In the genomic region with DNA sequence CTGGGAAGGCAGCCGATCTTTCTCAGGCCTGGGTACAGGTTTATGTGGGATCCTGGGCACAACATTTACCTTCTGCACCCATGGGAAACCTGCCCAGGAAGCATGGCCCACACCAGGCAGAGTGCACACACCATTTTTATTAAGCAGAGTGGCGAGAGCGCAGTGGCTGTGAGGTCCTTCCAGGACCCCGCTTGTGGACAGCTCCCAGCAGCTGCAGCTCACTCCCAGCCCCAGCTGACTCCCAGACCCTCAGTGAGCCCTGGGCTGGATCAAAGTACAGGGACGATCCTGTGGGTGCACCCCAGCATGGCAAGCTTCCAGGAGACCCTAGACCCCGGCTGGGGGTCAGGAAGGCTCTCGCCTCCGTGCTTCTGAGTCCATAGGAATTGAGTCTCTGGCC, we compare ENCODE assay signal across 1 cellular context.
TF ChIP-seq lines count a peak whose summit lies in the region.

No MANE protein-coding gene starts in this region.

TF ChIP-seq in HepG2, 621 proteins besides CTCF, POLR2A, EP300 and RAD21 (continued from another document and continues in another):
- TF ChIP-seq TRIM22 (IDR thresholded peaks at IDR 0.05) (no peak), NCOA2 (CRISPR knock-in tag; IDR thresholded peaks at IDR 0.05) (no peak), ZNF607 (CRISPR knock-in tag; IDR thresholded peaks at IDR 0.05; ENCODE audit: borderline replicate concordance) (peak; percentile 69; the same call in 1 of the 2 replicates), NONO (IDR thresholded peaks at IDR 0.05) (no peak), NONO (CRISPR knock-in tag; conservative IDR thresholded peaks at IDR 0.05) (no peak), MED13 (CRISPR knock-in tag; IDR thresholded peaks at IDR 0.05) (no peak), MIER2 (CRISPR knock-in tag; IDR thresholded peaks at IDR 0.05) (peak; percentile 97), BRCA1 (CRISPR knock-in tag; IDR thresholded peaks at IDR 0.05) (no peak), HNRNPK (IDR thresholded peaks at IDR 0.05; ENCODE audit: low read depth, low read length, poor library complexity, severe bottlenecking) (no peak), ZNF44 (CRISPR knock-in tag; IDR thresholded peaks at IDR 0.05) (no peak), ZNF773 (CRISPR knock-in tag; IDR thresholded peaks at IDR 0.05; ENCODE audit: borderline replicate concordance) (no peak), ZNF747 (CRISPR knock-in tag; IDR thresholded peaks at IDR 0.05; ENCODE audit: borderline replicate concordance) (no peak), FOXK1 (CRISPR knock-in tag; IDR thresholded peaks at IDR 0.05; ENCODE audit: borderline replicate concordance, low read depth) (no peak), DNMT3B (CRISPR knock-in tag; conservative IDR thresholded peaks at IDR 0.05) (no peak), ZFAT (CRISPR knock-in tag; conservative IDR thresholded peaks at IDR 0.05) (no peak), PHF5A (CRISPR knock-in tag; IDR thresholded peaks at IDR 0.05; ENCODE audit: low read depth, unreplicated experiment) (no peak), ZSCAN30 (CRISPR knock-in tag; IDR thresholded peaks at IDR 0.05) (no peak), RXRA (CRISPR knock-in tag; IDR thresholded peaks at IDR 0.05) (no peak), YEATS2 (CRISPR knock-in tag; IDR thresholded peaks at IDR 0.05; ENCODE audit: borderline replicate concordance) (no peak), RBM39 (IDR thresholded peaks at IDR 0.05; ENCODE audit: low read depth, low read length, poor library complexity, severe bottlenecking) (no peak), ZNF547 (CRISPR knock-in tag; IDR thresholded peaks at IDR 0.05) (no peak; the same call in 1 of the 2 replicates), ATF1 (CRISPR knock-in tag; IDR thresholded peaks at IDR 0.05) (no peak), EHMT2 (IDR thresholded peaks at IDR 0.05; ENCODE audit: borderline replicate concordance, low read depth, low read length) (peak; percentile 80; the same call in 1 of the 2 replicates), GTF3A (CRISPR knock-in tag; conservative IDR thresholded peaks at IDR 0.05) (no peak), ZNF232 (CRISPR knock-in tag; IDR thresholded peaks at IDR 0.05; ENCODE audit: borderline replicate concordance) (peak; percentile 70; the same call in 1 of the 2 replicates), ZNF614 (CRISPR knock-in tag; IDR thresholded peaks at IDR 0.05; ENCODE audit: borderline replicate concordance) (no peak), ZNF879 (CRISPR knock-in tag; IDR thresholded peaks at IDR 0.05) (no peak), CCAR2 (optimal IDR thresholded peaks at IDR 0.05; ENCODE audit: low read depth, low read length) (no peak), NAIF1 (CRISPR knock-in tag; IDR thresholded peaks at IDR 0.05; ENCODE audit: borderline replicate concordance) (no peak), ADNP (CRISPR knock-in tag; IDR thresholded peaks at IDR 0.05) (no peak), ELK4 (CRISPR knock-in tag; IDR thresholded peaks at IDR 0.05; ENCODE audit: borderline replicate concordance) (no peak), KLF15 (CRISPR knock-in tag; IDR thresholded peaks at IDR 0.05; ENCODE audit: borderline replicate concordance) (no peak), JDP2 (CRISPR knock-in tag; IDR thresholded peaks at IDR 0.05; ENCODE audit: borderline replicate concordance) (no peak), TAF15 (IDR thresholded peaks at IDR 0.05; ENCODE audit: low read depth, low read length, poor library complexity, severe bottlenecking) (no peak), TARDBP (CRISPR knock-in tag; IDR thresholded peaks at IDR 0.05) (no peak), HNF1B (CRISPR knock-in tag; IDR thresholded peaks at IDR 0.05) (no peak), KDM5B (CRISPR knock-in tag; IDR thresholded peaks at IDR 0.05; ENCODE audit: borderline replicate concordance) (no peak), ZNF34 (CRISPR knock-in tag; IDR thresholded peaks at IDR 0.05; ENCODE audit: borderline replicate concordance) (no peak), TSC22D2 (CRISPR knock-in tag; IDR thresholded peaks at IDR 0.05; ENCODE audit: borderline replicate concordance) (peak; percentile 55; the same call in 1 of the 2 replicates), PAWR (CRISPR knock-in tag; IDR thresholded peaks at IDR 0.05; ENCODE audit: borderline replicate concordance) (no peak), ZNF816 (CRISPR knock-in tag; IDR thresholded peaks at IDR 0.05; ENCODE audit: borderline replicate concordance) (no peak), MAFG (CRISPR knock-in tag; IDR thresholded peaks at IDR 0.05) (no peak), WIZ (CRISPR knock-in tag; IDR thresholded peaks at IDR 0.05) (0 out of 2 replicates have a peak, but pooled peaks have one; percentile 78), ZNF354B (CRISPR knock-in tag; IDR thresholded peaks at IDR 0.05) (no peak), PRPF4 (IDR thresholded peaks at IDR 0.05; ENCODE audit: low read depth, low read length, poor library complexity, severe bottlenecking) (no peak), HNF4G (IDR thresholded peaks at IDR 0.05; ENCODE audit: borderline replicate concordance, low read depth, low read length) (no peak), HNF4G (CRISPR knock-in tag; IDR thresholded peaks at IDR 0.05; ENCODE audit: borderline replicate concordance, low read depth) (no peak), ZFX (CRISPR knock-in tag; IDR thresholded peaks at IDR 0.05; ENCODE audit: low read depth) (no peak)
- TF ChIP-seq, protein P1, sequence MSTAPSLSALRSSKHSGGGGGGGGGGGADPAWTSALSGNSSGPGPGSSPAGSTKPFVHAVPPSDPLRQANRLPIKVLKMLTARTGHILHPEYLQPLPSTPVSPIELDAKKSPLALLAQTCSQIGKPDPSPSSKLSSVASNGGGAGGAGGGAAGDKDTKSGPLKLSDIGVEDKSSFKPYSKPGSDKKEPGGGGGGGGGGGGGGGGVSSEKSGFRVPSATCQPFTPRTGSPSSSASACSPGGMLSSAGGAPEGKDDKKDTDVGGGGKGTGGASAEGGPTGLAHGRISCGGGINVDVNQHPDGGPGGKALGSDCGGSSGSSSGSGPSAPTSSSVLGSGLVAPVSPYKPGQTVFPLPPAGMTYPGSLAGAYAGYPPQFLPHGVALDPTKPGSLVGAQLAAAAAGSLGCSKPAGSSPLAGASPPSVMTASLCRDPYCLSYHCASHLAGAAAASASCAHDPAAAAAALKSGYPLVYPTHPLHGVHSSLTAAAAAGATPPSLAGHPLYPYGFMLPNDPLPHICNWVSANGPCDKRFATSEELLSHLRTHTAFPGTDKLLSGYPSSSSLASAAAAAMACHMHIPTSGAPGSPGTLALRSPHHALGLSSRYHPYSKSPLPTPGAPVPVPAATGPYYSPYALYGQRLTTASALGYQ (CRISPR knock-in tag; IDR thresholded peaks at IDR 0.05) = no peak
- TF ChIP-seq, protein P2, sequence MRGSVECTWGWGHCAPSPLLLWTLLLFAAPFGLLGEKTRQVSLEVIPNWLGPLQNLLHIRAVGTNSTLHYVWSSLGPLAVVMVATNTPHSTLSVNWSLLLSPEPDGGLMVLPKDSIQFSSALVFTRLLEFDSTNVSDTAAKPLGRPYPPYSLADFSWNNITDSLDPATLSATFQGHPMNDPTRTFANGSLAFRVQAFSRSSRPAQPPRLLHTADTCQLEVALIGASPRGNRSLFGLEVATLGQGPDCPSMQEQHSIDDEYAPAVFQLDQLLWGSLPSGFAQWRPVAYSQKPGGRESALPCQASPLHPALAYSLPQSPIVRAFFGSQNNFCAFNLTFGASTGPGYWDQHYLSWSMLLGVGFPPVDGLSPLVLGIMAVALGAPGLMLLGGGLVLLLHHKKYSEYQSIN (CRISPR knock-in tag; IDR thresholded peaks at IDR 0.05; ENCODE audit: borderline replicate concordance) = no peak
- TF ChIP-seq, protein P3, sequence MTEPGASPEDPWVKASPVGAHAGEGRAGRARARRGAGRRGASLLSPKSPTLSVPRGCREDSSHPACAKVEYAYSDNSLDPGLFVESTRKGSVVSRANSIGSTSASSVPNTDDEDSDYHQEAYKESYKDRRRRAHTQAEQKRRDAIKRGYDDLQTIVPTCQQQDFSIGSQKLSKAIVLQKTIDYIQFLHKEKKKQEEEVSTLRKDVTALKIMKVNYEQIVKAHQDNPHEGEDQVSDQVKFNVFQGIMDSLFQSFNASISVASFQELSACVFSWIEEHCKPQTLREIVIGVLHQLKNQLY (CRISPR knock-in tag; IDR thresholded peaks at IDR 0.05) = no peak
- TF ChIP-seq, protein P4, sequence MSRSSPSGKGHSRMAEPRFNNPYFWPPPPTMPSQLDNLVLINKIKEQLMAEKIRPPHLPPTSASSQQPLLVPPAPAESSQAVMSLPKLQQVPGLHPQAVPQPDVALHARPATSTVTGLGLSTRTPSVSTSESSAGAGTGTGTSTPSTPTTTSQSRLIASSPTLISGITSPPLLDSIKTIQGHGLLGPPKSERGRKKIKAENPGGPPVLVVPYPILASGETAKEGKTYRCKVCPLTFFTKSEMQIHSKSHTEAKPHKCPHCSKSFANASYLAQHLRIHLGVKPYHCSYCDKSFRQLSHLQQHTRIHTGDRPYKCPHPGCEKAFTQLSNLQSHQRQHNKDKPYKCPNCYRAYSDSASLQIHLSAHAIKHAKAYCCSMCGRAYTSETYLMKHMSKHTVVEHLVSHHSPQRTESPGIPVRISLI (CRISPR knock-in tag; IDR thresholded peaks at IDR 0.05; ENCODE audit: borderline replicate concordance) = no peak
- TF ChIP-seq, protein P5, sequence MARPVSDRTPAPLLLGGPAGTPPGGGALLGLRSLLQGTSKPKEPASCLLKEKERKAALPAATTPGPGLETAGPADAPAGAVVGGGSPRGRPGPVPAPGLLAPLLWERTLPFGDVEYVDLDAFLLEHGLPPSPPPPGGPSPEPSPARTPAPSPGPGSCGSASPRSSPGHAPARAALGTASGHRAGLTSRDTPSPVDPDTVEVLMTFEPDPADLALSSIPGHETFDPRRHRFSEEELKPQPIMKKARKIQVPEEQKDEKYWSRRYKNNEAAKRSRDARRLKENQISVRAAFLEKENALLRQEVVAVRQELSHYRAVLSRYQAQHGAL (CRISPR knock-in tag; IDR thresholded peaks at IDR 0.05; ENCODE audit: not compliant biosample characterization) = no peak
- TF ChIP-seq, protein P6, sequence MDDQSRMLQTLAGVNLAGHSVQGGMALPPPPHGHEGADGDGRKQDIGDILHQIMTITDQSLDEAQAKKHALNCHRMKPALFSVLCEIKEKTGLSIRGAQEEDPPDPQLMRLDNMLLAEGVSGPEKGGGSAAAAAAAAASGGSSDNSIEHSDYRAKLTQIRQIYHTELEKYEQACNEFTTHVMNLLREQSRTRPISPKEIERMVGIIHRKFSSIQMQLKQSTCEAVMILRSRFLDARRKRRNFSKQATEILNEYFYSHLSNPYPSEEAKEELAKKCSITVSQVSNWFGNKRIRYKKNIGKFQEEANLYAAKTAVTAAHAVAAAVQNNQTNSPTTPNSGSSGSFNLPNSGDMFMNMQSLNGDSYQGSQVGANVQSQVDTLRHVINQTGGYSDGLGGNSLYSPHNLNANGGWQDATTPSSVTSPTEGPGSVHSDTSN (CRISPR knock-in tag; IDR thresholded peaks at IDR 0.05; ENCODE audit: borderline replicate concordance) = no peak
